ENCODE assay signal across 21 cellular contexts in genomic region chr4:53991821-53992220, GRCh38.
"Had no signal": no experiment of that assay in that cellular context is flagged by ENCODE, and none has a peak within 500 bp of the region (broad histone marks: within the 10 kb centered on the region; RNA-seq: fewer than 3 reads in every experiment).

No MANE protein-coding gene starts in this region.

- DNase-seq: effector CD4-positive, alpha-beta T cell; endodermal cell; foreskin fibroblast; head of caudate nucleus; left colon; left ventricle myocardium superior; naive thymus-derived CD4-positive, alpha-beta T cell; nephron progenitor cell; posterior cingulate gyrus; stimulated activated CD4-positive, alpha-beta T cell treated with anti-CD3 and anti-CD28 coated beads, Interleukin-2, amount 100 ng/mL, for 24 hours; stimulated activated naive CD4-positive, alpha-beta T cell; stomach; substantia nigra; transverse colon had no signal

- H3K4me1 Mint-ChIP-seq: nephron progenitor cell had no signal

- H3K27ac Mint-ChIP-seq: endodermal cell; naive thymus-derived CD4-positive, alpha-beta T cell; nephron progenitor cell had no signal

- H3K27me3 ChIP-seq: esophagus muscularis mucosa, hepatocyte, stomach, transverse colon had no signal

- H3K27me3 Mint-ChIP-seq: naive thymus-derived CD4-positive, alpha-beta T cell had no signal

- H3K4me3 ChIP-seq: coronary artery, esophagus muscularis mucosa, hepatocyte, lung, stomach, thoracic aorta, transverse colon had no signal

- H3K9me3 Mint-ChIP-seq: endodermal cell; naive thymus-derived CD4-positive, alpha-beta T cell; nephron progenitor cell had no signal

- H3K9me3 ChIP-seq: esophagus muscularis mucosa, stomach, thoracic aorta, transverse colon had no signal

- ATAC-seq: left colon; left ventricle myocardium superior; naive thymus-derived CD4-positive, alpha-beta T cell; sciatic nerve had no signal

- FAIRE-seq: endothelial cell of umbilical vein had no signal

- H3K4me1 ChIP-seq: transverse colon had no signal

- H3K4me3 Mint-ChIP-seq: endodermal cell; naive thymus-derived CD4-positive, alpha-beta T cell; nephron progenitor cell had no signal

- H3K27ac ChIP-seq: coronary artery, esophagus muscularis mucosa, hepatocyte, stomach, thoracic aorta, transverse colon had no signal

- H3K36me3 ChIP-seq: esophagus muscularis mucosa, stomach, thoracic aorta, transverse colon had no signal
